In genomic region chr14:92653162-92653651, GRCh38 we compare ENCODE assay signal across 12 cellular contexts.
DNase-seq lines count a peak whose midpoint lies in the region; ATAC-seq and TF ChIP-seq lines count a peak whose summit lies in the region.
"Had no signal": no experiment of that assay in that cellular context is flagged by ENCODE, and none has a peak within 500 bp of the region (broad histone marks: within the 10 kb centered on the region; RNA-seq: fewer than 3 reads in every experiment).

No MANE protein-coding gene starts in this region.

- no peaks in the 10 kb centered on the region for H3K9me3 Mint-ChIP-seq in CD4-positive, alpha-beta memory T cell
- H3K9me3 Mint-ChIP-seq in activated naive CD8-positive, alpha-beta T cell treated with anti-CD3 and anti-CD28 coated beads, Interleukin-2, amount 50 U/mL, for 24 hours, result no peaks in the 10 kb centered on the region
- H3K9me3 Mint-ChIP-seq in mesothelial cell of epicardium, result no peaks in the 10 kb centered on the region

- no peaks in the 10 kb centered on the region for H3K27me3 Mint-ChIP-seq in CD4-positive, alpha-beta memory T cell
- no peaks in the 10 kb centered on the region for H3K27me3 Mint-ChIP-seq in activated naive CD8-positive, alpha-beta T cell treated with anti-CD3 and anti-CD28 coated beads, Interleukin-2, amount 50 U/mL, for 24 hours
- H3K27me3 Mint-ChIP-seq in mesothelial cell of epicardium (ENCODE audit: low read depth), result no peaks in the 10 kb centered on the region

- TF ChIP-seq CTCF in mesothelial cell of epicardium (IDR thresholded peaks at IDR 0.05; ENCODE audit: unreplicated experiment), result no peak

- peaks cover 55 to 94% (median 67%) of the 10 kb centered on the region in 4 donors for H3K4me1 Mint-ChIP-seq in CD4-positive, alpha-beta memory T cell
- H3K4me1 Mint-ChIP-seq in activated naive CD8-positive, alpha-beta T cell treated with anti-CD3 and anti-CD28 coated beads, Interleukin-2, amount 50 U/mL, for 24 hours, result peaks cover 82% of the 10 kb centered on the region
- no peaks in the 10 kb centered on the region for H3K4me1 Mint-ChIP-seq in mesothelial cell of epicardium

- peak overlapping the region; percentile 84 for H3K27ac ChIP-seq in CD4-positive, alpha-beta memory T cell (ENCODE audit: low read depth, low read length)
- H3K27ac ChIP-seq in rectal smooth muscle tissue (ENCODE audit: low read depth, low read length), result peak overlapping the region; percentile 100
- H3K27ac ChIP-seq: foreskin keratinocyte had no signal

- POLR2A ChIA-PET in CD4-positive, alpha-beta memory T cell (lab: Charles Lee; ENCODE audit: partially characterized antibody), result interaction anchor here (1.3 to 6.2 kb wide), 11 partner anchors 9 to 531 kb away, joined by 3 to 139 read pairs (median 7); partner anchors contain the start of genes CPSF2, GOLGA5 and NDUFB1

- peak overlapping the region; percentile 58 to 90 for H3K4me3 ChIP-seq in CD4-positive, alpha-beta memory T cell (ENCODE audit: low read length in 2 of 2)
- H3K4me3 ChIP-seq in rectal smooth muscle tissue (ENCODE audit: low read length), result peak overlapping the region; percentile 60

- CTCF ChIA-PET in CD4-positive, alpha-beta memory T cell (lab: Charles Lee; ENCODE audit: partially characterized antibody), result interaction anchor here (0.7 to 13.3 kb wide), 11 partner anchors 16 to 148 kb away, joined by 3 to 98 read pairs (median 3); no protein-coding TSS in a partner anchor

- H3K27ac Mint-ChIP-seq in CD4-positive, alpha-beta memory T cell, result peak overlapping the region; percentile 84 to 100 (median 96)
- peak overlapping the region; percentile 96 for H3K27ac Mint-ChIP-seq in activated naive CD8-positive, alpha-beta T cell treated with anti-CD3 and anti-CD28 coated beads, Interleukin-2, amount 50 U/mL, for 24 hours
- no peak overlapping the region for H3K27ac Mint-ChIP-seq in mesothelial cell of epicardium

- ATAC-seq in GM19351 (IDR thresholded peaks at IDR 0.05; ENCODE audit: unreplicated experiment), result peak; percentile 24
- no peak for ATAC-seq in activated naive CD8-positive, alpha-beta T cell treated with anti-CD3 and anti-CD28 coated beads, Interleukin-2, amount 50 U/mL, for 24 hours
- no peak for ATAC-seq in HG02610 (IDR thresholded peaks at IDR 0.05; ENCODE audit: unreplicated experiment)
- no peak for ATAC-seq in GM18861 (IDR thresholded peaks at IDR 0.05; ENCODE audit: unreplicated experiment)
- no peak for ATAC-seq in HG03175 (IDR thresholded peaks at IDR 0.05; ENCODE audit: unreplicated experiment)
- ATAC-seq: foreskin keratinocyte had no signal

- H3K4me1 ChIP-seq in CD4-positive, alpha-beta memory T cell (ENCODE audit: insufficient read depth, low read length), result peaks cover 80% of the 10 kb centered on the region
- peaks cover 29% of the 10 kb centered on the region for H3K4me1 ChIP-seq in rectal smooth muscle tissue (ENCODE audit: control insufficient read depth, insufficient read depth, low read length)
- H3K4me1 ChIP-seq: foreskin keratinocyte had no signal

- no peaks in the 10 kb centered on the region for H3K9me3 ChIP-seq in CD4-positive, alpha-beta memory T cell (ENCODE audit: control insufficient read depth in 1 of 2, low read length in 2 of 2)

- H3K9ac ChIP-seq in rectal smooth muscle tissue (ENCODE audit: low read length), result no peak overlapping the region

- peak overlapping the region; percentile 92 to 99 (median 98) for H3K4me3 Mint-ChIP-seq in CD4-positive, alpha-beta memory T cell
- peak overlapping the region; percentile 99 for H3K4me3 Mint-ChIP-seq in activated naive CD8-positive, alpha-beta T cell treated with anti-CD3 and anti-CD28 coated beads, Interleukin-2, amount 50 U/mL, for 24 hours
- H3K4me3 Mint-ChIP-seq in mesothelial cell of epicardium, result no peak overlapping the region

- H3K36me3 ChIP-seq in CD4-positive, alpha-beta memory T cell (ENCODE audit: insufficient read depth, low read length), result peaks cover 13% of the 10 kb centered on the region
- H3K36me3 ChIP-seq in rectal smooth muscle tissue (ENCODE audit: control insufficient read depth, insufficient read depth, low read length), result no peaks in the 10 kb centered on the region

- DNase-seq in CD4-positive, alpha-beta memory T cell, result no peak
- DNase-seq in activated naive CD8-positive, alpha-beta T cell treated with anti-CD3 and anti-CD28 coated beads, Interleukin-2, amount 50 U/mL, for 24 hours, result peak; percentile 47
- DNase-seq in mesothelial cell of epicardium (ENCODE audit: low spot score in 2 of 2, unreplicated experiment in 2 of 2), result no peak
- DNase-seq: caudate nucleus, DMS79, foreskin keratinocyte, NCI-H1930 had no signal

- intact Hi-C loops in CD4-positive, alpha-beta memory T cell (cut with micrococcal nuclease), result no loop called here

- H3K27me3 ChIP-seq in CD4-positive, alpha-beta memory T cell (ENCODE audit: insufficient read depth, low read length), result no peaks in the 10 kb centered on the region
- no peaks in the 10 kb centered on the region for H3K27me3 ChIP-seq in rectal smooth muscle tissue (ENCODE audit: control insufficient read depth, insufficient read depth, low read length)
- H3K27me3 ChIP-seq: foreskin keratinocyte had no signal

- peaks cover 35 to 55% of the 10 kb centered on the region in 2 donors for H3K36me3 Mint-ChIP-seq in CD4-positive, alpha-beta memory T cell
- peaks cover 60% of the 10 kb centered on the region for H3K36me3 Mint-ChIP-seq in activated naive CD8-positive, alpha-beta T cell treated with anti-CD3 and anti-CD28 coated beads, Interleukin-2, amount 50 U/mL, for 24 hours (ENCODE audit: low read depth)
- H3K36me3 Mint-ChIP-seq in mesothelial cell of epicardium, result peaks cover 3% of the 10 kb centered on the region
